12 cellular contexts compared by ENCODE assay signal in genomic region chr3:64223809-64224570, GRCh38. TPM values are rescaled to one million over a fixed set of nuclear protein-coding genes. Genes with fewer than 3 reads are reported as not detected.
A peak's percentile ranks its signal among the peaks of the same experiment; 100 is the strongest.
DNase-seq lines count a peak whose midpoint lies in the region; ATAC-seq, FAIRE-seq and TF ChIP-seq lines count a peak whose summit lies in the region.
"Had no signal": no experiment of that assay in that cellular context is flagged by ENCODE, and none has a peak within 500 bp of the region (broad histone marks: within the 10 kb centered on the region; RNA-seq: fewer than 3 reads in every experiment).

No MANE protein-coding gene starts in this region.

- FAIRE-seq in D721Med (lab: Jason Lieb, UNC), result peak; percentile 66

- H3K4me3 ChIP-seq in SJSA1 (peak overlapping the region; percentile 42), psoas muscle (peak overlapping the region; percentile 53)

- H3K27ac ChIP-seq in SJSA1 (peak overlapping the region; percentile 74), foreskin keratinocyte (no peak overlapping the region), psoas muscle (peak overlapping the region; percentile 56)

- DNase-seq in D721Med (ENCODE audit: insufficient read length, low spot score) (no peak), SJSA1 (ENCODE audit: low read depth in 1 of 2, low spot score in 2 of 2) (peak in 1 of 2 experiments; percentile 37), foreskin keratinocyte (no peak), psoas muscle (no peak), SW480 (ENCODE audit: low spot score) (no peak)
- no peak for DNase-seq in activated T-cell treated with anti-CD3 and anti-CD28 coated beads, Interleukin-2, amount 50 U/mL, for 4 hours
- DNase-seq in NK-92 treated with Interleukin-12 subunit alpha and Interleukin-12 subunit beta, amount 100 ng/mL, for 24 hours (lab: John Stamatoyannopoulos, UW), result no peak
- DNase-seq: NCI-H526 treated with DMSO at 0.1 percent for 48 hours; stimulated activated naive CD8-positive, alpha-beta T cell treated with anti-CD3 and anti-CD28 coated beads, Interleukin-15, Interleukin-2, amounts not matched to agents 100 U/mL and 50 U/mL, for 24 hours had no signal

- ATAC-seq in foreskin keratinocyte (no peak), psoas muscle (no peak), HG03565 (IDR thresholded peaks at IDR 0.05; ENCODE audit: unreplicated experiment) (no peak)
- no peak for ATAC-seq in activated T-cell treated with anti-CD3 and anti-CD28 coated beads, Interleukin-2, amount 50 U/mL, for 4 hours
- ATAC-seq: stimulated activated naive CD8-positive, alpha-beta T cell treated with anti-CD3 and anti-CD28 coated beads, Interleukin-15, Interleukin-2, amounts not matched to agents 100 U/mL and 50 U/mL, for 24 hours had no signal

- H3K4me3 Mint-ChIP-seq in activated T-cell treated with anti-CD3 and anti-CD28 coated beads, Interleukin-2, amount 50 U/mL, for 4 hours, result no peak overlapping the region
- H3K4me3 Mint-ChIP-seq: activated T-helper 1 cell treated with anti-CD3 and anti-CD28 coated beads, Interleukin-12 subunit alpha, Interleukin-12 subunit beta, Interleukin-2, Interleukin-4 antibody, amounts not matched to agents 30 ng/mL and 10 ng/mL and 1 ng/mL, durations not matched to agents 14 hours and 24 hours and 36 hours had no signal

- intact Hi-C loops in psoas muscle (cut with DNase I), result loop anchor here in 1 of 2 donors (5.0 kb wide), 1 partner anchor 192 kb away; no protein-coding TSS in a partner anchor

- peaks cover 3% of the 10 kb centered on the region for H3K27me3 Mint-ChIP-seq in activated T-cell treated with anti-CD3 and anti-CD28 coated beads, Interleukin-2, amount 50 U/mL, for 4 hours (ENCODE audit: low read depth)

- H3K27me3 ChIP-seq in SJSA1 (replicated peaks), result no peaks in the 10 kb centered on the region
- H3K27me3 ChIP-seq in foreskin keratinocyte, result no peaks in the 10 kb centered on the region
- H3K27me3 ChIP-seq in psoas muscle (ENCODE audit: insufficient read depth in 3 of 3, low read length in 2 of 3), result no peaks in the 10 kb centered on the region

- H3K4me1 Mint-ChIP-seq in activated T-cell treated with anti-CD3 and anti-CD28 coated beads, Interleukin-2, amount 50 U/mL, for 4 hours (ENCODE audit: low read depth), result no peaks in the 10 kb centered on the region

- H3K9me3 Mint-ChIP-seq in activated T-cell treated with anti-CD3 and anti-CD28 coated beads, Interleukin-2, amount 50 U/mL, for 4 hours, result no peaks in the 10 kb centered on the region
- H3K9me3 Mint-ChIP-seq: activated T-helper 1 cell treated with anti-CD3 and anti-CD28 coated beads, Interleukin-12 subunit alpha, Interleukin-12 subunit beta, Interleukin-2, Interleukin-4 antibody, amounts not matched to agents 30 ng/mL and 10 ng/mL and 1 ng/mL, durations not matched to agents 14 hours and 24 hours and 36 hours; mesothelial cell of epicardium had no signal

- H3K4me1 ChIP-seq in SJSA1 (replicated peaks) (peaks cover 65% of the 10 kb centered on the region), foreskin keratinocyte (no peaks in the 10 kb centered on the region), psoas muscle (peaks cover 3% of the 10 kb centered on the region)

- TF ChIP-seq CTCF in D721Med (IDR thresholded peaks at IDR 0.05; ENCODE audit: insufficient read depth, missing control alignments) (peak; percentile 38), foreskin keratinocyte (conservative IDR thresholded peaks at IDR 0.05) (peak; percentile 43), psoas muscle (IDR thresholded peaks at IDR 0.05) (no peak)

- WGBS in psoas muscle, 3 donors, result 38 to 71% (median 45%) methylated on average over 5 of the region's 5 CpGs

- no peaks in the 10 kb centered on the region for H3K36me3 Mint-ChIP-seq in activated T-cell treated with anti-CD3 and anti-CD28 coated beads, Interleukin-2, amount 50 U/mL, for 4 hours (ENCODE audit: insufficient read depth)
- H3K36me3 Mint-ChIP-seq: mesothelial cell of epicardium had no signal

- H3K36me3 ChIP-seq in SJSA1 (no peaks in the 10 kb centered on the region), psoas muscle (ENCODE audit: insufficient read depth in 1 of 2, low read depth in 1 of 2) (no peaks in the 10 kb centered on the region)

- H3K9me3 ChIP-seq in SJSA1 (replicated peaks), result no peaks in the 10 kb centered on the region
- no peaks in the 10 kb centered on the region for H3K9me3 ChIP-seq in psoas muscle

RNA-seq across cellular contexts. Expression of gene PRICKLE2, which starts 1.3 kb away (rescaled TPM):
- total RNA-seq in SJSA1 (2014; rRNA removed; shearing (Covaris generic)), result 9.7 and 18.3 TPM in 2 replicates
- 6.3 and 8.4 TPM in 2 replicates for total RNA-seq in foreskin keratinocyte
- polyA plus RNA-seq in foreskin keratinocyte, result 1.2 TPM in 2 replicates
- total RNA-seq in psoas muscle, result 1 to 10 TPM; 2.2 to 4.9 (median 3.1) TPM
- under 1 TPM; 0.34 to 0.95 (median 0.92) TPM for polyA plus RNA-seq in psoas muscle
- total RNA-seq in activated T-cell treated with anti-CD3 and anti-CD28 coated beads, Interleukin-2, amount 50 U/mL, for 4 hours, result not detected
- total RNA-seq: activated T-helper 1 cell treated with anti-CD3 and anti-CD28 coated beads, Interleukin-12 subunit alpha, Interleukin-12 subunit beta, Interleukin-2, Interleukin-4 antibody, amounts not matched to agents 30 ng/mL and 10 ng/mL and 1 ng/mL, durations not matched to agents 14 hours and 24 hours and 36 hours had no signal
